17 cellular contexts compared by ENCODE assay signal in the genomic region with DNA sequence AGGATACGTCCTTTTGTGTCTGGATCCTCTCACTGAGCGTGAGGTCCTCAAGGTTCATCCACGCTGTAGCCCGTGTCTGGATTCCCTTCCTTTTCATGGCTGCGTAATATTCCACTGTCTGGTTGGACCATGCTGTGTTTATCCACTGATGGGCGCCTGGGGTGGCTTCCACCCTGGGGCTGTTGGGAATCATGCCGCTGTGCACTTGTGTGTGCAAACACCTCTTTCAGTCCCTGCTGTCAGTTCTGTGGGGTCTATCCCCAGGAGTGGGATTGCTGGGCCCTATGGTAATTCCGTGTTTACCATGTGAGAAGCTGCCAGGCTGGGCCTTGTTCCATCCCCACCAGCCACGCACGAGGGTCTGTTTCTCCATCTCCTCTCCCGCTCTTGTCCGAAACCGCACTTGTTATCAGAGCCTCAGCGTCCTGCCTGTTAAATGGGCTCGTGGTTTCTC.
A peak's percentile ranks its signal among the peaks of the same experiment; 100 is the strongest.
DNase-seq lines count a peak whose midpoint lies in the region; ATAC-seq and TF ChIP-seq lines count a peak whose summit lies in the region.
"Had no signal": no experiment of that assay in that cellular context is flagged by ENCODE, and none has a peak within 500 bp of the region (broad histone marks: within the 10 kb centered on the region; RNA-seq: fewer than 3 reads in every experiment).

No MANE protein-coding gene starts in this region.

- no peak overlapping the region for H2AFZ ChIP-seq in mesenchymal stem cell (ENCODE audit: low read depth, low read length)
- H2AFZ ChIP-seq: GM23338 had no signal

- peak overlapping the region in 1 of 2 experiments; percentile 29 for H3K4ac ChIP-seq in mesenchymal stem cell (ENCODE audit: low read depth in 1 of 2, low read length in 2 of 2)

- CTCF ChIA-PET in RWPE1 (lab: Yijun Ruan, JAX) = no interaction called here

- no peak for ATAC-seq in GM18907 (IDR thresholded peaks at IDR 0.05; ENCODE audit: unreplicated experiment)
- ATAC-seq: GM23338 had no signal

- H3K27ac ChIP-seq in RWPE1 (peak overlapping the region; percentile 39; the same call in 1 of the 2 replicates), mesenchymal stem cell (ENCODE audit: low read length, poor library complexity, severe bottlenecking) (no peak overlapping the region), suprapubic skin (no peak overlapping the region)

- no peak overlapping the region for H3K23ac ChIP-seq in mesenchymal stem cell (ENCODE audit: low read length in 2 of 2)

- no peak overlapping the region for H2BK5ac ChIP-seq in mesenchymal stem cell (ENCODE audit: low read depth, low read length, poor library complexity, severe bottlenecking)

- no peak overlapping the region for H3K9ac ChIP-seq in mesenchymal stem cell (ENCODE audit: low read length)

- no peaks in the 10 kb centered on the region for H3K79me1 ChIP-seq in mesenchymal stem cell (replicated peaks; ENCODE audit: low read length, poor library complexity, severe bottlenecking)

- H4K8ac ChIP-seq in mesenchymal stem cell (ENCODE audit: low read length) = no peak overlapping the region

- H2BK12ac ChIP-seq in mesenchymal stem cell (ENCODE audit: low read length in 2 of 2) = peak overlapping the region in 1 of 2 experiments; percentile 69

- no peak overlapping the region for H2BK120ac ChIP-seq in mesenchymal stem cell (ENCODE audit: low read depth, low read length)

- H3K4me2 ChIP-seq in mesenchymal stem cell (ENCODE audit: low read length, poor library complexity, severe bottlenecking) = no peak overlapping the region
- H3K4me2 ChIP-seq: GM23338 had no signal

- TF ChIP-seq POLR2A in suprapubic skin (IDR thresholded peaks at IDR 0.05) = no peak

- no peaks in the 10 kb centered on the region for H3K36me3 ChIP-seq in mesenchymal stem cell (ENCODE audit: control insufficient read depth in 1 of 2, insufficient read depth in 2 of 2, low read depth in 1 of 2, low read length in 2 of 2)
- H3K36me3 ChIP-seq in suprapubic skin = no peaks in the 10 kb centered on the region
- H3K36me3 ChIP-seq: MG63 had no signal

- no peak for TF ChIP-seq EP300 in suprapubic skin (IDR thresholded peaks at IDR 0.05)

- peak; percentile 53 for DNase-seq in activated effector memory CD4-positive, alpha-beta T cell treated with anti-CD3 and anti-CD28 coated beads, Interleukin-2, amount 50 U/mL, for 16 hours
- no peak for DNase-seq in activated effector memory CD4-positive, alpha-beta T cell treated with Interleukin-2 at 50 U/mL for 16 hours
- DNase-seq in RWPE1 (ENCODE audit: low spot score) = no peak
- DNase-seq in mesenchymal stem cell = no peak
- peak; percentile 53 to 62 for DNase-seq in suprapubic skin (ENCODE audit: low spot score in 2 of 2)
- DNase-seq in DMS153 treated with DMSO at 0.1 percent for 48 hours (lab: John Stamatoyannopoulos, UW; ENCODE audit: unreplicated experiment) = no peak
- DNase-seq in activated naive CD4-positive, alpha-beta T cell (lab: John Stamatoyannopoulos, UW) = no peak
- DNase-seq: Caco-2; MG63; NCI-H1092 treated with DMSO at 0.1 percent for 48 hours; NCI-H1694; NCI-H345; NCI-H526 treated with DMSO at 0.1 percent for 48 hours; NK-92 treated with Interleukin-12 subunit alpha and Interleukin-12 subunit beta, amount 100 ng/mL, for 24 hours; OCI-M1 had no signal

- 92% methylated on average over 15 of the region's 15 CpGs for WGBS in mesenchymal stem cell
- 95% methylated on average over 15 of the region's 15 CpGs for WGBS in suprapubic skin

- no peak overlapping the region for H3K14ac ChIP-seq in mesenchymal stem cell (ENCODE audit: low read length in 2 of 2)

- POLR2A ChIA-PET in RWPE1 (lab: Yijun Ruan, JAX; ENCODE audit: low non-redundant PET) = no interaction called here

- TF ChIP-seq CTCF in RWPE1 (conservative IDR thresholded peaks at IDR 0.05; ENCODE audit: low read depth) (no peak), suprapubic skin (IDR thresholded peaks at IDR 0.05) (no peak)

- no peak overlapping the region for H3K4me3 ChIP-seq in mesenchymal stem cell (ENCODE audit: insufficient read depth in 1 of 2, low read depth in 1 of 2, low read length in 2 of 2)
- no peak overlapping the region for H3K4me3 ChIP-seq in suprapubic skin
- H3K4me3 ChIP-seq: GM23338, MG63 had no signal

- no peak overlapping the region for H2AK5ac ChIP-seq in mesenchymal stem cell (ENCODE audit: low read length, severe bottlenecking)

- peak overlapping the region; percentile 28 for H4K91ac ChIP-seq in mesenchymal stem cell (ENCODE audit: low read length)

- H3K27me3 ChIP-seq in mesenchymal stem cell (ENCODE audit: control insufficient read depth in 1 of 2, insufficient read depth in 1 of 2, low read length in 2 of 2) = no peaks in the 10 kb centered on the region
- no peaks in the 10 kb centered on the region for H3K27me3 ChIP-seq in suprapubic skin
- H3K27me3 ChIP-seq: MG63 had no signal

- H3K4me1 ChIP-seq in mesenchymal stem cell (ENCODE audit: control insufficient read depth, insufficient read depth, low read depth, low read length) = peaks cover 29% of the 10 kb centered on the region
- H3K4me1 ChIP-seq in suprapubic skin = peaks cover 45% of the 10 kb centered on the region

- H3K9me3 ChIP-seq in mesenchymal stem cell (ENCODE audit: control insufficient read depth, low read length) = no peaks in the 10 kb centered on the region
- no peaks in the 10 kb centered on the region for H3K9me3 ChIP-seq in suprapubic skin
- H3K9me3 ChIP-seq: Caco-2, MG63 had no signal

- no peak overlapping the region for H3K18ac ChIP-seq in mesenchymal stem cell (ENCODE audit: low read depth in 1 of 2, low read length in 2 of 2)

- peak overlapping the region; percentile 71 for H2BK15ac ChIP-seq in mesenchymal stem cell (ENCODE audit: low read depth, poor library complexity, severe bottlenecking)

Comparison
In these comparisons a context has a peak if more than half of its experiments do, and no peak if none do; other contexts are left out.
1. DNase-seq: peak in activated effector memory CD4-positive, alpha-beta T cell treated with anti-CD3 and anti-CD28 coated beads, Interleukin-2, amount 50 U/mL, for 16 hours (single experiment) and suprapubic skin (2 of 2); none in activated effector memory CD4-positive, alpha-beta T cell treated with Interleukin-2 at 50 U/mL for 16 hours (single experiment), RWPE1 (single experiment), mesenchymal stem cell (single experiment), DMS153 treated with DMSO at 0.1 percent for 48 hours (single experiment) and activated naive CD4-positive, alpha-beta T cell (0 of 4).